Comparison of ENCODE assay signal across 8 cellular contexts in the genomic region with DNA sequence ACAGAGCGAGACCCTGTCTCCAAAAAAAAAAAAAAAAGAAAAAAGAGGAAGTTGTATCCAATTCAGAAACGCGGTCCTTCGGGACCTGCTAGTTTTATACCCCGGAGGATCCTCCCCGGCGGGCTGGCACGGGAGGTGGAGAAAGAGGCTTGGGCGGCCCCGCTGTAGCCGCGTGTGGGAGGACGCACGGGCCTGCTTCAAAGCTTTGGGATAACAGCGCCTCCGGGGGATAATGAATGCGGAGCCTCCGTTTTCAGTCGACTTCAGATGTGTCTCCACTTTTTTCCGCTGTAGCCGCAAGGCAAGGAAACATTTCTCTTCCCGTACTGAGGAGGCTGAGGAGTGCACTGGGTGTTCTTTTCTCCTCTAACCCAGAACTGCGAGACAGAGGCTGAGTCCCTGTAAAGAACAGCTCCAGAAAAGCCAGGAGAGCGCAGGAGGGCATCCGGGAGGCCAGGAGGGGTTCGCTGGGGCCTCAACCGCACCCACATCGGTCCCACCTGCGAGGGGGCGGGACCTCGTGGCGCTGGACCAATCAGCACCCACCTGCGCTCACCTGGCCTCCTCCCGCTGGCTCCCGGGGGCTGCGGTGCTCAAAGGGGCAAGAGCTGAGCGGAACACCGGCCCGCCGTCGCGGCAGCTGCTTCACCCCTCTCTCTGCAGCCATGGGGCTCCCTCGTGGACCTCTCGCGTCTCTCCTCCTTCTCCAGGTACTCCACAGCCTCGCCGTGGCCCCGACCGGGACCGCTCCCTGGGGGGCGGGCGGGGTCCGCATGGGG. TPM values are rescaled to one million over a fixed set of nuclear protein-coding genes. Genes with fewer than 3 reads are reported as not detected.
DNase-seq lines count a peak whose midpoint lies in the region; ATAC-seq lines count a peak whose summit lies in the region.

CDH3 (plus strand) TSS at position 596 of the 779 bp plus-strand sequence; CDS start at position 666, 70 bp downstream.

- DNase-seq in activated gamma-delta T cell treated with Interleukin-2 at 50 U/mL for 16 hours (peak; percentile 9), activated gamma-delta T cell (lab: John Stamatoyannopoulos, UW) (no peak), NT2/D1 (ENCODE audit: low read depth, low spot score) (no peak), naive B cell (peak; percentile 6), SHP77 treated with DMSO at 0.1 percent for 48 hours (lab: John Stamatoyannopoulos, UW) (no peak)

- peak; percentile 47 to 54 for ATAC-seq in naive B cell (ENCODE audit: low read depth in 2 of 2)
- no peak for ATAC-seq in GM21717 (IDR thresholded peaks at IDR 0.05; ENCODE audit: unreplicated experiment)
- ATAC-seq in HG03025 (IDR thresholded peaks at IDR 0.05; ENCODE audit: low FRiP score, unreplicated experiment), result no peak

- H3K36me3 Mint-ChIP-seq in dendritic cell treated with granulocyte-macrophage colony-stimulating factor and Interleukin-4, amounts not matched to agents 40 ng/mL and 50 ng/mL, for 4 days (ENCODE audit: low read depth), result no peaks in the 10 kb centered on the region
- H3K36me3 Mint-ChIP-seq in naive B cell, result no peaks in the 10 kb centered on the region

- H3K36me3 ChIP-seq in NT2/D1 (ENCODE audit: insufficient read depth, insufficient read length, low read length), result no peaks in the 10 kb centered on the region

- H3K9me3 Mint-ChIP-seq in dendritic cell treated with granulocyte-macrophage colony-stimulating factor and Interleukin-4, amounts not matched to agents 40 ng/mL and 50 ng/mL, for 4 days, result no peaks in the 10 kb centered on the region
- no peaks in the 10 kb centered on the region for H3K9me3 Mint-ChIP-seq in naive B cell

- H3K9ac ChIP-seq in NT2/D1 (ENCODE audit: insufficient read length, low read depth), result peak within 1 kb of the TSS; percentile 92

- no peaks in the 10 kb centered on the region for H3K4me1 Mint-ChIP-seq in dendritic cell treated with granulocyte-macrophage colony-stimulating factor and Interleukin-4, amounts not matched to agents 40 ng/mL and 50 ng/mL, for 4 days (ENCODE audit: low read depth)
- H3K4me1 Mint-ChIP-seq in naive B cell, result peaks cover 7 to 20% (median 12%) of the 10 kb centered on the region in 3 donors

- intact Hi-C loops in dendritic cell treated with granulocyte-macrophage colony-stimulating factor and Interleukin-4, amounts not matched to agents 40 ng/mL and 50 ng/mL, for 4 days (cut with micrococcal nuclease), result no loop called here

- peaks cover 10% of the 10 kb centered on the region for H3K4me1 ChIP-seq in NT2/D1 (ENCODE audit: insufficient read depth, insufficient read length)

- H3K4me3 ChIP-seq in NT2/D1 (ENCODE audit: insufficient read length, low read depth), result peak within 1 kb of the TSS; percentile 91

- peaks cover 86% of the 10 kb centered on the region for H3K27me3 Mint-ChIP-seq in dendritic cell treated with granulocyte-macrophage colony-stimulating factor and Interleukin-4, amounts not matched to agents 40 ng/mL and 50 ng/mL, for 4 days
- H3K27me3 Mint-ChIP-seq in naive B cell, result peaks cover 51 to 80% (median 72%) of the 10 kb centered on the region in 3 donors

- H3K27me3 ChIP-seq in NT2/D1 (ENCODE audit: insufficient read depth, insufficient read length), result peaks cover 3% of the 10 kb centered on the region

- H3K27ac Mint-ChIP-seq in dendritic cell treated with granulocyte-macrophage colony-stimulating factor and Interleukin-4, amounts not matched to agents 40 ng/mL and 50 ng/mL, for 4 days, result no peak within 1 kb of the TSS
- H3K27ac Mint-ChIP-seq in naive B cell, result peak within 1 kb of the TSS in 2 of 6 donors; percentile 74 to 75

- no peaks in the 10 kb centered on the region for H3K9me3 ChIP-seq in NT2/D1 (ENCODE audit: insufficient read depth, low read length)

- peak within 1 kb of the TSS; percentile 33 for H3K4me3 Mint-ChIP-seq in dendritic cell treated with granulocyte-macrophage colony-stimulating factor and Interleukin-4, amounts not matched to agents 40 ng/mL and 50 ng/mL, for 4 days
- H3K4me3 Mint-ChIP-seq in naive B cell, result peak within 1 kb of the TSS; percentile 30 to 84 (median 74)

RNA-seq across cellular contexts. Expression of gene CDH3, which starts in this region (rescaled TPM):
- polyA plus RNA-seq in naive B cell (ENCODE audit: low read depth in 6 of 6), result under 1 TPM in 1 of 6 donors, not detected in 5; 0.25 TPM

Comparison
In these comparisons a context has a peak if more than half of its experiments do, and no peak if none do; other contexts are left out.
1. Peak in DNase-seq and ATAC-seq in naive B cell; RNA of the gene not detected or under 1 TPM.